ENCODE assay signal across 1 cellular context in the genomic region with DNA sequence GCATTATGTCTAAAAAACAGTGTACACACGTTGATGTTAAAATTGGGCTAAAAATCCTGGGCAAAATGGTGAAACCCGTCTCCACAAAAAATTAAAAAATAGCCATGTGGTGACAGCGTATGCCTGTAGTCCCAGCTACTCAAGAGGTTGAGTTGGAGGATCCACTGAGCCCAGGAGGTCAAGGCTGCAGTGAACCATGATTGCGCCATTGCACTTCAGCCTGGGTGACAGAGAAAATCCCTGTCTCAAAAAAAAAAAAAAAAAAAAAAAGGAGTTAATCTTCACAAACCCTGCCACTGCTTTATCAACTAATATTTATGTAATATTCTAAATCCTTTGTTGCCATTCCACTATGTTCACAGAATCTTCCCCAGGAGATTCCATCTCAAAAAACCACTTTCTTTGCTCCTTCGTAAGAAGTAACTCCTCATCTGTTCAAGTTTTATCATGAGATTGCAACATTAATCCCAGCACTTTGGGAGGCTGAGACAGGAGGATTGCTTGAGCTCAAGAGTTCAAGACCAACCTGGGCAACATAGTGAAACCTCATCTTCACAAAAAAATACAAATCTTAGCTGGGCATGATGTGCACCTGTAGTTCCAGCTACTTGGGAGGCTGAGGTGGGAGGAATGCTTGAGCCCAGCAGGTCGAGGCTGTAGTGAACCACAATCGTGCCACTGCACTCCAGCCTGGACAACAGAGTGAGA.
TF ChIP-seq lines count a peak whose summit lies in the region.

No MANE protein-coding gene starts in this region.

TF ChIP-seq in HEK293, 187 proteins besides CTCF, POLR2A, EP300 and RAD21:
- TF ChIP-seq, protein P1, sequence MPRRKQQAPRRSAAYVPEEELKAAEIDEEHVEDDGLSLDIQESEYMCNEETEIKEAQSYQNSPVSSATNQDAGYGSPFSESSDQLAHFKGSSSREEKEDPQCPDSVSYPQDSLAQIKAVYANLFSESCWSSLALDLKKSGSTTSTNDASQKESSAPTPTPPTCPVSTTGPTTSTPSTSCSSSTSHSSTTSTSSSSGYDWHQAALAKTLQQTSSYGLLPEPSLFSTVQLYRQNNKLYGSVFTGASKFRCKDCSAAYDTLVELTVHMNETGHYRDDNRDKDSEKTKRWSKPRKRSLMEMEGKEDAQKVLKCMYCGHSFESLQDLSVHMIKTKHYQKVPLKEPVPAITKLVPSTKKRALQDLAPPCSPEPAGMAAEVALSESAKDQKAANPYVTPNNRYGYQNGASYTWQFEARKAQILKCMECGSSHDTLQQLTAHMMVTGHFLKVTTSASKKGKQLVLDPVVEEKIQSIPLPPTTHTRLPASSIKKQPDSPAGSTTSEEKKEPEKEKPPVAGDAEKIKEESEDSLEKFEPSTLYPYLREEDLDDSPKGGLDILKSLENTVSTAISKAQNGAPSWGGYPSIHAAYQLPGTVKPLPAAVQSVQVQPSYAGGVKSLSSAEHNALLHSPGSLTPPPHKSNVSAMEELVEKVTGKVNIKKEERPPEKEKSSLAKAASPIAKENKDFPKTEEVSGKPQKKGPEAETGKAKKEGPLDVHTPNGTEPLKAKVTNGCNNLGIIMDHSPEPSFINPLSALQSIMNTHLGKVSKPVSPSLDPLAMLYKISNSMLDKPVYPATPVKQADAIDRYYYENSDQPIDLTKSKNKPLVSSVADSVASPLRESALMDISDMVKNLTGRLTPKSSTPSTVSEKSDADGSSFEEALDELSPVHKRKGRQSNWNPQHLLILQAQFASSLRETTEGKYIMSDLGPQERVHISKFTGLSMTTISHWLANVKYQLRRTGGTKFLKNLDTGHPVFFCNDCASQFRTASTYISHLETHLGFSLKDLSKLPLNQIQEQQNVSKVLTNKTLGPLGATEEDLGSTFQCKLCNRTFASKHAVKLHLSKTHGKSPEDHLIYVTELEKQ (tag by site-specific recombination; IDR thresholded peaks at IDR 0.05; ENCODE audit: borderline replicate concordance), result no peak
- TF ChIP-seq WT1 (tag by site-specific recombination; IDR thresholded peaks at IDR 0.05), result no peak
- TF ChIP-seq MYNN (tag by site-specific recombination; IDR thresholded peaks at IDR 0.05; ENCODE audit: borderline replicate concordance), result no peak
- TF ChIP-seq, protein P2, sequence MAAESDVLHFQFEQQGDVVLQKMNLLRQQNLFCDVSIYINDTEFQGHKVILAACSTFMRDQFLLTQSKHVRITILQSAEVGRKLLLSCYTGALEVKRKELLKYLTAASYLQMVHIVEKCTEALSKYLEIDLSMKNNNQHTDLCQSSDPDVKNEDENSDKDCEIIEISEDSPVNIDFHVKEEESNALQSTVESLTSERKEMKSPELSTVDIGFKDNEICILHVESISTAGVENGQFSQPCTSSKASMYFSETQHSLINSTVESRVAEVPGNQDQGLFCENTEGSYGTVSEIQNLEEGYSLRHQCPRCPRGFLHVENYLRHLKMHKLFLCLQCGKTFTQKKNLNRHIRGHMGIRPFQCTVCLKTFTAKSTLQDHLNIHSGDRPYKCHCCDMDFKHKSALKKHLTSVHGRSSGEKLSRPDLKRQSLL (tag by site-specific recombination; IDR thresholded peaks at IDR 0.05), result no peak
- 0 out of 2 replicates have a peak, but pooled peaks have one; percentile 51 for TF ChIP-seq ZNF121 (tag by site-specific recombination; IDR thresholded peaks at IDR 0.05)
